ENCODE assay signal across 28 cellular contexts in the genomic region with DNA sequence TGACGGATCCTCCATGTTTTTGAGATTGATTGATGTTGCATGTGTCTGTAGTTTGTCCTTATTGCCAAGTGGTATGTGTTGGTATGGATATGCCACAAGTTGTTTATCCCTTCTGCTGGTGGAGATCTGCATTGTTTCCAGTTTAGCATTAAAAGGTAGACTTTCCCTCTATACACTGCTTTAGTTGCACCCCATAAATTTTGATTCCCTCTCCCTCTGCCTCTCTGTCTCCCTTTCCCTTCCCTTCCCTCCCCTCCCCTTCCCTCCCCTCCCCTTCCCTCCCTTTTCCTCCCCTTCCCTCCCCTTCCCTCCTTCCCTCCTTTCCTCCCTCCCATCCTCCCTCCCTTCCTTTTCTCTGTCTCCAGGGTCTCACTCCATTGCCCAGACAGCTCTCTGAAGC.
"Had no signal": no experiment of that assay in that cellular context is flagged by ENCODE, and none has a peak within 500 bp of the region (broad histone marks: within the 10 kb centered on the region; RNA-seq: fewer than 3 reads in every experiment).

No MANE protein-coding gene starts in this region.

- H3K4me1 ChIP-seq: testis, upper lobe of right lung, uterus, vagina had no signal

- H3K36me3 Mint-ChIP-seq: stimulated activated memory B cell treated with anti-CD40 and anti-IgM and Interleukin-4, amounts not matched to agents 10 μg/mL and 1 μg/mL and 100 μg/mL, for 72 hours; type B pancreatic cell had no signal

- FAIRE-seq: urothelium cell line had no signal

- DNase-seq: stimulated activated CD4-positive, alpha-beta T cell treated with anti-CD3 and anti-CD28 coated beads, Interleukin-2, amount 100 ng/mL, for 48 hours; stimulated activated CD4-positive, alpha-beta T cell treated with anti-CD3 and anti-CD28 coated beads, Interleukin-4, amount 100 ng/mL, for 1 hour; stimulated activated CD4-positive, alpha-beta T cell treated with anti-CD3 and anti-CD28 coated beads, Interleukin-4, amount 100 ng/mL, for 24 hours; stimulated activated CD4-positive, alpha-beta T cell treated with anti-CD3 and anti-CD28 coated beads, Interleukin-4, amount 100 ng/mL, for 4 hours; stimulated activated CD8-positive, alpha-beta memory T cell treated with anti-CD3 and anti-CD28 coated beads, Interleukin-4, amount 100 ng/mL, for 48 hours; stimulated activated naive B cell treated with anti-CD40 and anti-IgM and Interleukin-4, amounts not matched to agents 10 μg/mL and 1 μg/mL and 100 μg/mL, for 72 hours; stimulated activated naive CD4-positive, alpha-beta T cell; stimulated activated naive CD4-positive, alpha-beta T cell treated with Interleukin-2 at 50 U/mL for 16 hours; stimulated activated naive CD8-positive, alpha-beta T cell treated with anti-CD3 and anti-CD28 coated beads, Interleukin-15, amount 100 ng/mL, for 72 hours; stimulated activated naive CD8-positive, alpha-beta T cell treated with anti-CD3 and anti-CD28 coated beads, Interleukin-15, Interleukin-2, amounts not matched to agents 100 U/mL and 50 U/mL, for 24 hours; stomach; substantia nigra; testis; thyroid gland; tibial artery; transverse colon; trophoblast cell; upper lobe of left lung; upper lobe of right lung; uterus had no signal

- ATAC-seq: stimulated activated memory B cell treated with anti-CD40 and anti-IgM and Interleukin-4, amounts not matched to agents 10 μg/mL and 1 μg/mL and 100 μg/mL, for 72 hours; stimulated activated naive B cell treated with anti-CD40 and anti-IgM and Interleukin-4, amounts not matched to agents 10 μg/mL and 1 μg/mL and 100 μg/mL, for 72 hours; stimulated activated naive CD8-positive, alpha-beta T cell treated with anti-CD3 and anti-CD28 coated beads, Interleukin-15, amount 100 ng/mL, for 72 hours; stimulated activated naive CD8-positive, alpha-beta T cell treated with anti-CD3 and anti-CD28 coated beads, Interleukin-15, Interleukin-2, amounts not matched to agents 100 U/mL and 50 U/mL, for 24 hours; upper lobe of right lung had no signal

- H3K9me3 Mint-ChIP-seq: stimulated activated memory B cell treated with anti-CD40 and anti-IgM and Interleukin-4, amounts not matched to agents 10 μg/mL and 1 μg/mL and 100 μg/mL, for 72 hours; stimulated activated naive CD8-positive, alpha-beta T cell treated with anti-CD3 and anti-CD28 coated beads, Interleukin-15, amount 100 ng/mL, for 72 hours; stimulated activated naive CD8-positive, alpha-beta T cell treated with anti-CD3 and anti-CD28 coated beads, Interleukin-15, Interleukin-2, amounts not matched to agents 100 ng/mL and 50 ng/mL, for 24 hours had no signal

- H3K27ac Mint-ChIP-seq: stimulated activated memory B cell treated with anti-CD40 and anti-IgM and Interleukin-4, amounts not matched to agents 10 μg/mL and 1 μg/mL and 100 μg/mL, for 72 hours; stimulated activated naive B cell treated with anti-CD40 and anti-IgM and Interleukin-4, amounts not matched to agents 10 μg/mL and 1 μg/mL and 100 μg/mL, for 72 hours; stimulated activated naive CD8-positive, alpha-beta T cell treated with anti-CD3 and anti-CD28 coated beads, Interleukin-15, amount 100 ng/mL, for 72 hours; stimulated activated naive CD8-positive, alpha-beta T cell treated with anti-CD3 and anti-CD28 coated beads, Interleukin-15, Interleukin-2, amounts not matched to agents 100 ng/mL and 50 ng/mL, for 24 hours; type B pancreatic cell had no signal

- H3K27me3 ChIP-seq: stomach, suprapubic skin, testis, thyroid gland, tibial artery, tibial nerve, transverse colon, upper lobe of left lung, upper lobe of right lung, uterus, vagina had no signal

- H3K9me3 ChIP-seq: stomach, suprapubic skin, testis, thoracic aorta, thyroid gland, tibial artery, tibial nerve, transverse colon, upper lobe of left lung, upper lobe of right lung, uterus, vagina had no signal

- H3K4me1 Mint-ChIP-seq: stimulated activated memory B cell treated with anti-CD40 and anti-IgM and Interleukin-4, amounts not matched to agents 10 μg/mL and 1 μg/mL and 100 μg/mL, for 72 hours; stimulated activated naive B cell treated with anti-CD40 and anti-IgM and Interleukin-4, amounts not matched to agents 10 μg/mL and 1 μg/mL and 100 μg/mL, for 72 hours; stimulated activated naive CD8-positive, alpha-beta T cell treated with anti-CD3 and anti-CD28 coated beads, Interleukin-15, amount 100 ng/mL, for 72 hours had no signal

- H3K36me3 ChIP-seq: stomach, suprapubic skin, thoracic aorta, thyroid gland, tibial artery, tibial nerve, transverse colon, upper lobe of left lung, upper lobe of right lung, uterus, vagina had no signal

- H3K4me3 ChIP-seq: stomach, suprapubic skin, testis, thoracic aorta, thyroid gland, tibial artery, tibial nerve, transverse colon, upper lobe of left lung, upper lobe of right lung, uterus, vagina had no signal

- H3K27me3 Mint-ChIP-seq: stimulated activated memory B cell treated with anti-CD40 and anti-IgM and Interleukin-4, amounts not matched to agents 10 μg/mL and 1 μg/mL and 100 μg/mL, for 72 hours; stimulated activated naive B cell treated with anti-CD40 and anti-IgM and Interleukin-4, amounts not matched to agents 10 μg/mL and 1 μg/mL and 100 μg/mL, for 72 hours; stimulated activated naive CD8-positive, alpha-beta T cell treated with anti-CD3 and anti-CD28 coated beads, Interleukin-15, amount 100 ng/mL, for 72 hours; stimulated activated naive CD8-positive, alpha-beta T cell treated with anti-CD3 and anti-CD28 coated beads, Interleukin-15, Interleukin-2, amounts not matched to agents 100 ng/mL and 50 ng/mL, for 24 hours had no signal

- H3K27ac ChIP-seq: stomach, suprapubic skin, testis, thoracic aorta, thyroid gland, tibial artery, tibial nerve, transverse colon, upper lobe of left lung, upper lobe of right lung, uterus, vagina had no signal

- H3K4me3 Mint-ChIP-seq: stimulated activated memory B cell treated with anti-CD40 and anti-IgM and Interleukin-4, amounts not matched to agents 10 μg/mL and 1 μg/mL and 100 μg/mL, for 72 hours; stimulated activated naive B cell treated with anti-CD40 and anti-IgM and Interleukin-4, amounts not matched to agents 10 μg/mL and 1 μg/mL and 100 μg/mL, for 72 hours; stimulated activated naive CD8-positive, alpha-beta T cell treated with anti-CD3 and anti-CD28 coated beads, Interleukin-15, amount 100 ng/mL, for 72 hours; stimulated activated naive CD8-positive, alpha-beta T cell treated with anti-CD3 and anti-CD28 coated beads, Interleukin-15, Interleukin-2, amounts not matched to agents 100 ng/mL and 50 ng/mL, for 24 hours; type B pancreatic cell had no signal
